In genomic region chr4:12635629-12636028, GRCh38 we compare ENCODE assay signal across 23 cellular contexts.
"Had no signal": no experiment of that assay in that cellular context is flagged by ENCODE, and none has a peak within 500 bp of the region (broad histone marks: within the 10 kb centered on the region; RNA-seq: fewer than 3 reads in every experiment).

No MANE protein-coding gene starts in this region.

- ATAC-seq: left lung, lower lobe of right lung, natural killer cell, psoas muscle, upper lobe of right lung had no signal

- DNase-seq: activated CD4-positive, alpha-beta T cell treated with anti-CD3 and anti-CD28 coated beads for 4 hours; activated CD4-positive, alpha-beta T cell treated with anti-CD3 and anti-CD28 coated beads, Interleukin-2, amount 50 U/mL, for 4 hours; activated CD8-positive, alpha-beta memory T cell treated with anti-CD3 and anti-CD28 coated beads for 24 hours; activated effector memory CD4-positive, alpha-beta T cell treated with anti-CD3 and anti-CD28 coated beads, Interleukin-2, amount 50 U/mL, for 16 hours; activated naive CD4-positive, alpha-beta T cell treated with anti-CD3 and anti-CD28 coated beads for 36 hours; activated naive CD8-positive, alpha-beta T cell treated with anti-CD3 and anti-CD28 coated beads for 36 hours; adrenal gland; aorta; cerebellar nuclear complex; colonic mucosa; dorsolateral prefrontal cortex; effector memory CD4-positive, alpha-beta T cell; left lung; lower lobe of right lung; mesenchymal stem cell; natural killer cell; occipital lobe; psoas muscle; sigmoid colon; small intestine; stimulated activated naive CD4-positive, alpha-beta T cell; tibial artery; upper lobe of right lung had no signal
